8 cellular contexts compared by ENCODE assay signal in the genomic region with DNA sequence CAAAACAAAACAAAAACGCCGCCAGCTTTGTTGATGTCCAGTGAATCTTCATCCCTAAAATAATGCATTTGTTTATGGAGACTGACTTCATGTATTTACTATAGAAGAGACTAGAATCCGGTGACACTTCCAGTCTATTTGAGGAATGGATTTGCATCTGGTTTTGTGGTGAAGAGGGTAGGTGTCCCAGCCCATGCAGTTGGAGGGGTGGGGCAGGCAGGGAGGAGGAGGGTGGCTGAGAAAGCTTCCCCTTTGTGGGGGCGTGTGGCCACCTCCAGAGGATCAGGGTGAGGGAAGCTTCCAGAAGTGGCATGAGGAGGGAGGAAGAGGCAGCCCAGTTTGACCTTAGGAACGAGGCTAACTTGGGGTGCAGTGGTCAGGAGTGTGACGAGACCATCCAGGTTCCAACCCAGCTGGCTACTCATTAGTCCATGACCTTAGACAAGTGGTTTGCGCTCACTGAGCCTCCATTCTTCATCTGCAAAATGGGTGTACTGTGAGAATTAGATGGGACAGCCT.
DNase-seq lines count a peak whose midpoint lies in the region; ATAC-seq and TF ChIP-seq lines count a peak whose summit lies in the region.

No MANE protein-coding gene starts in this region.

- no peak for TF ChIP-seq CTCF in brain (conservative IDR thresholded peaks at IDR 0.05)

- peaks cover 11% of the 10 kb centered on the region for H3K4me1 Mint-ChIP-seq in activated CD4-positive, alpha-beta T cell treated with anti-CD3 and anti-CD28 coated beads, Interleukin-2, amount 10 ng/mL, durations not matched to agents 24 days and 14 days
- peaks cover 49% of the 10 kb centered on the region for H3K4me1 Mint-ChIP-seq in brain
- H3K4me1 Mint-ChIP-seq in stimulated activated effector memory CD8-positive, alpha-beta T cell treated with anti-CD3 and anti-CD28 coated beads, Interleukin-12 subunit alpha, Interleukin-12 subunit beta, amount 100 ng/mL, for 72 hours: peaks cover 44% of the 10 kb centered on the region

- H3K9me3 Mint-ChIP-seq in activated CD4-positive, alpha-beta T cell treated with anti-CD3 and anti-CD28 coated beads, Interleukin-2, amount 10 ng/mL, durations not matched to agents 24 days and 14 days: no peaks in the 10 kb centered on the region
- peaks cover 0 to 4% (median 0%) of the 10 kb centered on the region in 5 experiments for H3K9me3 Mint-ChIP-seq in brain
- no peaks in the 10 kb centered on the region for H3K9me3 Mint-ChIP-seq in stimulated activated effector memory CD8-positive, alpha-beta T cell treated with anti-CD3 and anti-CD28 coated beads, Interleukin-12 subunit alpha, Interleukin-12 subunit beta, amount 100 ng/mL, for 72 hours

- DNase-seq in activated CD4-positive, alpha-beta T cell treated with anti-CD3 and anti-CD28 coated beads, Interleukin-2, amount 10 ng/mL, durations not matched to agents 24 days and 14 days: no peak
- DNase-seq in activated CD4-positive, alpha-beta T cell treated with anti-CD3 and anti-CD28 coated beads, Interleukin-2, amount 50 U/mL, for 1 hour: no peak
- DNase-seq in stimulated activated effector memory CD8-positive, alpha-beta T cell treated with anti-CD3 and anti-CD28 coated beads, Interleukin-12 subunit alpha, Interleukin-12 subunit beta, amount 100 ng/mL, for 72 hours (ENCODE audit: low spot score in 2 of 2): no peak
- DNase-seq in NCI-H1436 (lab: John Stamatoyannopoulos, UW) (no peak), substantia nigra (lab: John Stamatoyannopoulos, UW) (no peak), GM19238 (ENCODE audit: insufficient read length, low spot score) (no peak)

- no peak overlapping the region for H3K4me3 Mint-ChIP-seq in activated CD4-positive, alpha-beta T cell treated with anti-CD3 and anti-CD28 coated beads, Interleukin-2, amount 10 ng/mL, durations not matched to agents 24 days and 14 days
- H3K4me3 Mint-ChIP-seq in brain: no peak overlapping the region
- peak overlapping the region; percentile 5 for H3K4me3 Mint-ChIP-seq in stimulated activated effector memory CD8-positive, alpha-beta T cell treated with anti-CD3 and anti-CD28 coated beads, Interleukin-12 subunit alpha, Interleukin-12 subunit beta, amount 100 ng/mL, for 72 hours

- no peaks in the 10 kb centered on the region for H3K27me3 Mint-ChIP-seq in activated CD4-positive, alpha-beta T cell treated with anti-CD3 and anti-CD28 coated beads, Interleukin-2, amount 10 ng/mL, durations not matched to agents 24 days and 14 days
- no peaks in the 10 kb centered on the region for H3K27me3 Mint-ChIP-seq in brain

- H3K36me3 Mint-ChIP-seq in activated CD4-positive, alpha-beta T cell treated with anti-CD3 and anti-CD28 coated beads, Interleukin-2, amount 10 ng/mL, durations not matched to agents 24 days and 14 days (ENCODE audit: low read depth): peaks cover 10% of the 10 kb centered on the region
- H3K36me3 Mint-ChIP-seq in brain: peaks cover 57% of the 10 kb centered on the region
- H3K36me3 Mint-ChIP-seq in stimulated activated effector memory CD8-positive, alpha-beta T cell treated with anti-CD3 and anti-CD28 coated beads, Interleukin-12 subunit alpha, Interleukin-12 subunit beta, amount 100 ng/mL, for 72 hours: no peaks in the 10 kb centered on the region

- H3K27ac Mint-ChIP-seq in activated CD4-positive, alpha-beta T cell treated with anti-CD3 and anti-CD28 coated beads, Interleukin-2, amount 10 ng/mL, durations not matched to agents 24 days and 14 days: peak overlapping the region; percentile 66
- H3K27ac Mint-ChIP-seq in brain: peak overlapping the region in 4 of 5 experiments; percentile 24 to 87 (median 45)
- peak overlapping the region; percentile 85 for H3K27ac Mint-ChIP-seq in stimulated activated effector memory CD8-positive, alpha-beta T cell treated with anti-CD3 and anti-CD28 coated beads, Interleukin-12 subunit alpha, Interleukin-12 subunit beta, amount 100 ng/mL, for 72 hours

- intact Hi-C loops in activated CD4-positive, alpha-beta T cell treated with anti-CD3 and anti-CD28 coated beads, Interleukin-2, amount 10 ng/mL, durations not matched to agents 24 days and 14 days (cut with micrococcal nuclease): no loop called here

- H3K27ac ChIP-seq in substantia nigra (ENCODE audit: low read depth, low read length, poor library complexity, severe bottlenecking): no peak overlapping the region

- ATAC-seq in HG03135 (IDR thresholded peaks at IDR 0.05; ENCODE audit: unreplicated experiment): peak; percentile 62
- ATAC-seq in stimulated activated effector memory CD8-positive, alpha-beta T cell treated with anti-CD3 and anti-CD28 coated beads, Interleukin-12 subunit alpha, Interleukin-12 subunit beta, amount 100 ng/mL, for 72 hours: peak; percentile 49
